16 cellular contexts compared by ENCODE assay signal in the genomic region with DNA sequence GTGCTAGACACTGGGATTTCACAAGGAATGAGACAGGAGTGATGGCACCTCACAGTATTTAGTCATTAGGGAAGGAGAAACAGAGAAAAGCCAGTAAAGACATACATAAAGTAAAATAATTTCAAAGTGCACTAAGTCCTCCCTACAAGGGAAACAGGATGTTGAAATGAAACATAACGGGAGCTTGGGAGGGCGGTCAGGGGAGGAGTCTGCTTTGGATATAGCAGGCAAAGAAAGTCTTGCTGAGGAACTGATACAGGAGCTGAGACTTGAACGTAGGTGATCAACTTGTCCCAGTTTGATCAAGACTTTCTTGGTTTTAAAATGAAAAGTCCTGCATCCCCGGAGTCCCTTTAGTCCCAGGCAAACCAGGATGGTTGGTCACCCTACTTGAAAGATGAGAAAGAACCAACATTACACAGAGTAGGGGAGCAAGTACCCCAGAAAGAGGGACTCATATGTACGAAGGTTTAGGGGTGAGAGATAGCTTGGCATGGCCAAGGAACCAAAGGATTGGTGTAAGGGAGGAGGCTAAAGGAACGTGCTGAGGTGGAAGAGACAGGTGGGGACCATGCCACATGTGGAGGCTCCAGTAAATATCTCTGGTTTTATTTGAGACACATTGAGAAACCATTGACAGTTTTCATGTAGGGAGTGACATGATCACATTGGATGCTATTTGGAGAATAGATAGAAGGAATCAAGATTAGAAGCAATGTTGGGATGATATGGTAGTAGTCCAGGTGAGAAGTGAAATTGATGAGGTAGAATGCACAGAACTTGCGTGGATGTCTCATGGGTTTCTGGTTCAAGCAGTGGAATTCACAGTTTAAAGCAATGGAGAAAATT. TPM values are rescaled to one million over a fixed set of nuclear protein-coding genes. Genes with fewer than 3 reads are reported as not detected.
DNase-seq lines count a peak whose midpoint lies in the region; ATAC-seq and TF ChIP-seq lines count a peak whose summit lies in the region.
"Had no signal": no experiment of that assay in that cellular context is flagged by ENCODE, and none has a peak within 500 bp of the region (broad histone marks: within the 10 kb centered on the region; RNA-seq: fewer than 3 reads in every experiment).

No MANE protein-coding gene starts in this region.

- H3K4me3 ChIP-seq in NB4 (ENCODE audit: low read depth, low read length) (peak overlapping the region; percentile 37), choroid plexus epithelial cell (ENCODE audit: low read depth, low read length) (no peak overlapping the region), upper lobe of left lung (no peak overlapping the region)

- peak overlapping the region in 3 of 4 donors; percentile 16 to 31 (median 24) for H3K27ac ChIP-seq in upper lobe of left lung

- H3K9me3 ChIP-seq in upper lobe of left lung, result no peaks in the 10 kb centered on the region

- H3K36me3 Mint-ChIP-seq in activated T-cell treated with anti-CD3 and anti-CD28 coated beads, Interleukin-2, amount 50 U/mL, for 72 hours (ENCODE audit: insufficient read depth in 2 of 2), result no peaks in the 10 kb centered on the region
- H3K36me3 Mint-ChIP-seq in activated T-cell treated with anti-CD3 and anti-CD28 coated beads, Interleukin-2, amount 50 U/mL, for 24 hours (ENCODE audit: low read depth), result no peaks in the 10 kb centered on the region

- H3K27ac Mint-ChIP-seq in activated T-cell treated with anti-CD3 and anti-CD28 coated beads, Interleukin-2, amount 50 U/mL, for 72 hours, result peak overlapping the region; percentile 14
- no peak overlapping the region for H3K27ac Mint-ChIP-seq in activated T-cell treated with anti-CD3 and anti-CD28 coated beads, Interleukin-2, amount 50 U/mL, for 24 hours

- no peak for DNase-seq in activated T-cell treated with anti-CD3 and anti-CD28 coated beads, Interleukin-2, amount 50 U/mL, for 72 hours
- no peak for DNase-seq in activated T-cell treated with anti-CD3 and anti-CD28 coated beads, Interleukin-2, amount 50 U/mL, for 24 hours
- DNase-seq in NB4 (ENCODE audit: low read depth) (peak; percentile 89), choroid plexus epithelial cell (ENCODE audit: low read depth) (peak; percentile 49), upper lobe of left lung (no peak), HCEC 1CT (no peak), NCI-H226 (no peak)
- DNase-seq: activated CD4-positive, CD25-positive, alpha-beta regulatory T cell treated with anti-CD3 and anti-CD28 coated beads, Interleukin-2, amount 50 U/mL, for 72 hours; activated T-cell treated with anti-CD3 and anti-CD28 coated beads, Interleukin-2, amount 50 U/mL, for 4 hours; anterior cingulate cortex; dermis blood vessel endothelial cell; KG1; NCI-H2107; OCI-M1; small intestine had no signal

- TF ChIP-seq POLR2A in NB4 (IDR thresholded peaks at IDR 0.05; ENCODE audit: extremely low read depth, insufficient read length) (peak; percentile 81), upper lobe of left lung (IDR thresholded peaks at IDR 0.05) (no peak)

- H3K36me3 ChIP-seq in upper lobe of left lung, result no peaks in the 10 kb centered on the region

- H3K27me3 Mint-ChIP-seq in activated T-cell treated with anti-CD3 and anti-CD28 coated beads, Interleukin-2, amount 50 U/mL, for 72 hours (ENCODE audit: low read depth), result peaks cover 16% of the 10 kb centered on the region
- no peaks in the 10 kb centered on the region for H3K27me3 Mint-ChIP-seq in activated T-cell treated with anti-CD3 and anti-CD28 coated beads, Interleukin-2, amount 50 U/mL, for 24 hours

- H3K4me3 Mint-ChIP-seq in activated T-cell treated with anti-CD3 and anti-CD28 coated beads, Interleukin-2, amount 50 U/mL, for 72 hours, result no peak overlapping the region
- no peak overlapping the region for H3K4me3 Mint-ChIP-seq in activated T-cell treated with anti-CD3 and anti-CD28 coated beads, Interleukin-2, amount 50 U/mL, for 24 hours
- H3K4me3 Mint-ChIP-seq: activated T-cell treated with anti-CD3 and anti-CD28 coated beads, Interleukin-2, amount 50 U/mL, for 4 hours had no signal

- 60 to 61% methylated on average over 7 of the region's 7 CpGs for WGBS in upper lobe of left lung, 2 donors

- H3K4me1 Mint-ChIP-seq in activated T-cell treated with anti-CD3 and anti-CD28 coated beads, Interleukin-2, amount 50 U/mL, for 72 hours (ENCODE audit: low read depth), result peaks cover 18% of the 10 kb centered on the region
- H3K4me1 Mint-ChIP-seq in activated T-cell treated with anti-CD3 and anti-CD28 coated beads, Interleukin-2, amount 50 U/mL, for 24 hours (ENCODE audit: low read depth), result peaks cover 15% of the 10 kb centered on the region

- TF ChIP-seq EP300 in upper lobe of left lung (IDR thresholded peaks at IDR 0.05), result no peak

- no peak for ATAC-seq in activated T-cell treated with anti-CD3 and anti-CD28 coated beads, Interleukin-2, amount 50 U/mL, for 72 hours (replicated peaks in 1 of 2)
- no peak for ATAC-seq in upper lobe of left lung (ENCODE audit: low FRiP score in 2 of 2)
- no peak for ATAC-seq in SK-N-SH treated with all-trans-retinoic acid at 6 μM for 48 hours
- ATAC-seq: activated T-cell treated with anti-CD3 and anti-CD28 coated beads, Interleukin-2, amount 50 U/mL, for 4 hours had no signal

- H3K27me3 ChIP-seq in upper lobe of left lung, result no peaks in the 10 kb centered on the region

- no peaks in the 10 kb centered on the region for H3K9me3 Mint-ChIP-seq in activated T-cell treated with anti-CD3 and anti-CD28 coated beads, Interleukin-2, amount 50 U/mL, for 72 hours
- H3K9me3 Mint-ChIP-seq in activated T-cell treated with anti-CD3 and anti-CD28 coated beads, Interleukin-2, amount 50 U/mL, for 24 hours, result no peaks in the 10 kb centered on the region
- H3K9me3 Mint-ChIP-seq: activated T-cell treated with anti-CD3 and anti-CD28 coated beads, Interleukin-2, amount 50 U/mL, for 4 hours had no signal

- no peak for TF ChIP-seq CTCF in NB4 (IDR thresholded peaks at IDR 0.05; ENCODE audit: low read depth, low read length)
- no peak for TF ChIP-seq CTCF in choroid plexus epithelial cell (conservative IDR thresholded peaks at IDR 0.05; ENCODE audit: low read depth, low read length)
- TF ChIP-seq CTCF in upper lobe of left lung (IDR thresholded peaks at IDR 0.05), result no peak

- peaks cover 24 to 31% (median 27%) of the 10 kb centered on the region in 4 donors for H3K4me1 ChIP-seq in upper lobe of left lung

TF ChIP-seq in SK-N-SH treated with all-trans-retinoic acid at 6 μM for 48 hours, 23 proteins besides CTCF, POLR2A, EP300 and RAD21 (continues in another document):
- TF ChIP-seq BACH2 (CRISPR knock-in tag; IDR thresholded peaks at IDR 0.05; ENCODE audit: borderline replicate concordance), result no peak
- TF ChIP-seq, protein P1, sequence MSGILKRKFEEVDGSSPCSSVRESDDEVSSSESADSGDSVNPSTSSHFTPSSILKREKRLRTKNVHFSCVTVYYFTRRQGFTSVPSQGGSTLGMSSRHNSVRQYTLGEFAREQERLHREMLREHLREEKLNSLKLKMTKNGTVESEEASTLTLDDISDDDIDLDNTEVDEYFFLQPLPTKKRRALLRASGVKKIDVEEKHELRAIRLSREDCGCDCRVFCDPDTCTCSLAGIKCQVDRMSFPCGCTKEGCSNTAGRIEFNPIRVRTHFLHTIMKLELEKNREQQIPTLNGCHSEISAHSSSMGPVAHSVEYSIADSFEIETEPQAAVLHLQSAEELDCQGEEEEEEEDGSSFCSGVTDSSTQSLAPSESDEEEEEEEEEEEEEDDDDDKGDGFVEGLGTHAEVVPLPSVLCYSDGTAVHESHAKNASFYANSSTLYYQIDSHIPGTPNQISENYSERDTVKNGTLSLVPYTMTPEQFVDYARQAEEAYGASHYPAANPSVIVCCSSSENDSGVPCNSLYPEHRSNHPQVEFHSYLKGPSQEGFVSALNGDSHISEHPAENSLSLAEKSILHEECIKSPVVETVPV (CRISPR knock-in tag; IDR thresholded peaks at IDR 0.05), result no peak
- TF ChIP-seq TOX (CRISPR knock-in tag; IDR thresholded peaks at IDR 0.05; ENCODE audit: borderline replicate concordance), result no peak
- TF ChIP-seq ESRRG (CRISPR knock-in tag; IDR thresholded peaks at IDR 0.05), result no peak
- TF ChIP-seq GLIS3 (CRISPR knock-in tag; IDR thresholded peaks at IDR 0.05), result no peak
- TF ChIP-seq ZFP30 (CRISPR knock-in tag; IDR thresholded peaks at IDR 0.05), result no peak
- TF ChIP-seq, protein P2, sequence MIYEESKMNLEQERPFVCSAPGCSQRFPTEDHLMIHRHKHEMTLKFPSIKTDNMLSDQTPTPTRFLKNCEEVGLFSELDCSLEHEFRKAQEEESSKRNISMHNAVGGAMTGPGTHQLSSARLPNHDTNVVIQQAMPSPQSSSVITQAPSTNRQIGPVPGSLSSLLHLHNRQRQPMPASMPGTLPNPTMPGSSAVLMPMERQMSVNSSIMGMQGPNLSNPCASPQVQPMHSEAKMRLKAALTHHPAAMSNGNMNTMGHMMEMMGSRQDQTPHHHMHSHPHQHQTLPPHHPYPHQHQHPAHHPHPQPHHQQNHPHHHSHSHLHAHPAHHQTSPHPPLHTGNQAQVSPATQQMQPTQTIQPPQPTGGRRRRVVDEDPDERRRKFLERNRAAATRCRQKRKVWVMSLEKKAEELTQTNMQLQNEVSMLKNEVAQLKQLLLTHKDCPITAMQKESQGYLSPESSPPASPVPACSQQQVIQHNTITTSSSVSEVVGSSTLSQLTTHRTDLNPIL (CRISPR knock-in tag; IDR thresholded peaks at IDR 0.05; ENCODE audit: low read depth), result no peak

RNA-seq across cellular contexts. Expression of a gene that starts 28.4 kb away (rescaled TPM):
- 1 to 10 TPM; 3.2 to 3.7 TPM for total RNA-seq in activated T-cell treated with anti-CD3 and anti-CD28 coated beads, Interleukin-2, amount 50 U/mL, for 72 hours
- 1 to 10 TPM in 5 of 6 donors, under 1 TPM in 1; 0.46 to 3.1 (median 1.5) TPM for total RNA-seq in upper lobe of left lung

RNA-seq across cellular contexts. Expression of a gene that starts 28.7 kb away (rescaled TPM):
- total RNA-seq in activated T-cell treated with anti-CD3 and anti-CD28 coated beads, Interleukin-2, amount 50 U/mL, for 72 hours, result 1 to 10 TPM; 5.5 to 5.7 TPM
- total RNA-seq in upper lobe of left lung, result 1 to 10 TPM; 3.7 to 5.5 (median 4.7) TPM

Comparison
In these comparisons a context has a peak if more than half of its experiments do, and no peak if none do; other contexts are left out.
1. DNase-seq: peak in NB4 (single experiment) and choroid plexus epithelial cell (single experiment); none in activated T-cell treated with anti-CD3 and anti-CD28 coated beads, Interleukin-2, amount 50 U/mL, for 72 hours (0 of 2), activated T-cell treated with anti-CD3 and anti-CD28 coated beads, Interleukin-2, amount 50 U/mL, for 24 hours (single experiment), upper lobe of left lung (0 of 2), HCEC 1CT (single experiment) and NCI-H226 (single experiment).